8 cellular contexts compared by ENCODE assay signal in genomic region chr9:6567140-6567591, GRCh38.
A peak's percentile ranks its signal among the peaks of the same experiment; 100 is the strongest.
DNase-seq lines count a peak whose midpoint lies in the region; ATAC-seq lines count a peak whose summit lies in the region.

No MANE protein-coding gene starts in this region.

- H3K4me3 Mint-ChIP-seq in activated T-cell treated with anti-CD3 and anti-CD28 coated beads, Interleukin-2, amount 50 U/mL, for 4 hours = peak overlapping the region; percentile 21

- H3K9me3 Mint-ChIP-seq in activated T-cell treated with anti-CD3 and anti-CD28 coated beads, Interleukin-2, amount 50 U/mL, for 4 hours = no peaks in the 10 kb centered on the region

- peak; percentile 46 to 60 for ATAC-seq in activated T-cell treated with anti-CD3 and anti-CD28 coated beads, Interleukin-2, amount 50 U/mL, for 4 hours
- ATAC-seq in GM19455 (IDR thresholded peaks at IDR 0.05; ENCODE audit: unreplicated experiment) (no peak), GM19324 (IDR thresholded peaks at IDR 0.05; ENCODE audit: low FRiP score, unreplicated experiment) (no peak), HG02884 (IDR thresholded peaks at IDR 0.05; ENCODE audit: unreplicated experiment) (no peak)

- peaks cover 2% of the 10 kb centered on the region for H3K27me3 Mint-ChIP-seq in activated T-cell treated with anti-CD3 and anti-CD28 coated beads, Interleukin-2, amount 50 U/mL, for 4 hours (ENCODE audit: low read depth)

- no peaks in the 10 kb centered on the region for H3K36me3 Mint-ChIP-seq in activated T-cell treated with anti-CD3 and anti-CD28 coated beads, Interleukin-2, amount 50 U/mL, for 4 hours (ENCODE audit: insufficient read depth)

- H3K4me1 Mint-ChIP-seq in activated T-cell treated with anti-CD3 and anti-CD28 coated beads, Interleukin-2, amount 50 U/mL, for 4 hours (ENCODE audit: low read depth) = peaks cover 11% of the 10 kb centered on the region

- DNase-seq in activated naive CD4-positive, alpha-beta T cell treated with Interleukin-2 at 50 U/mL for 16 hours = peak; percentile 49
- no peak for DNase-seq in activated naive CD4-positive, alpha-beta T cell treated with anti-CD3 and anti-CD28 coated beads, Interleukin-2, amount 50 U/mL, for 16 hours
- peak; percentile 6 for DNase-seq in activated T-cell treated with anti-CD3 and anti-CD28 coated beads, Interleukin-2, amount 50 U/mL, for 4 hours
- DNase-seq in glomerular visceral epithelial cell (ENCODE audit: extremely low spot score) = peak; percentile 80
- peak; percentile 75 for DNase-seq in superior temporal gyrus (ENCODE audit: extremely low spot score)

Comparison
In these comparisons a context has a peak if more than half of its experiments do, and no peak if none do; other contexts are left out.
1. ATAC-seq: peak in activated T-cell treated with anti-CD3 and anti-CD28 coated beads, Interleukin-2, amount 50 U/mL, for 4 hours (2 of 2); none in GM19455 (single experiment), GM19324 (single experiment) and HG02884 (single experiment).